ENCODE assay signal across 18 cellular contexts in genomic region chr6:127204278-127204677, GRCh38.
DNase-seq lines count a peak whose midpoint lies in the region; ATAC-seq and TF ChIP-seq lines count a peak whose summit lies in the region.
"Had no signal": no experiment of that assay in that cellular context is flagged by ENCODE, and none has a peak within 500 bp of the region (broad histone marks: within the 10 kb centered on the region; RNA-seq: fewer than 3 reads in every experiment).

No MANE protein-coding gene starts in this region.

- H3K27ac ChIP-seq in heart left ventricle (peak overlapping the region in 1 of 12 donors; percentile 84), left lung (peak overlapping the region in 1 of 2 donors; percentile 75)
- H3K27ac ChIP-seq: BLaER1 had no signal

- WGBS in heart left ventricle, 4 donors, result 85 to 92% (median 86%) methylated on average over 1 of the region's 1 CpG

- H3K36me3 ChIP-seq in heart left ventricle (no peaks in the 10 kb centered on the region), left lung (no peaks in the 10 kb centered on the region)
- H3K36me3 ChIP-seq: BLaER1 had no signal

- H3K9me3 ChIP-seq in heart left ventricle (no peaks in the 10 kb centered on the region), left lung (no peaks in the 10 kb centered on the region)
- H3K9me3 ChIP-seq: BLaER1, SK-N-SH had no signal

- peak; percentile 57 for ATAC-seq in Right ventricle myocardium superior (ENCODE audit: poor library complexity)
- ATAC-seq in heart left ventricle, result no peak
- peak; percentile 42 for ATAC-seq in left lung
- ATAC-seq: HCT116, Right ventricle myocardium inferior had no signal

- no peak for TF ChIP-seq CTCF in heart left ventricle (IDR thresholded peaks at IDR 0.05)
- no peak for TF ChIP-seq CTCF in left lung (IDR thresholded peaks at IDR 0.05)

- intact Hi-C loops in Right ventricle myocardium superior (cut with DNase I) (no loop called here), heart left ventricle (cut with DNase I) (no loop called here), left lung (cut with DNase I) (no loop called here)

- H3K4me1 ChIP-seq in heart left ventricle (peaks cover 0 to 26% (median 0%) of the 10 kb centered on the region in 12 donors), left lung (peaks cover 0 to 13% of the 10 kb centered on the region in 2 donors)
- H3K4me1 ChIP-seq: BLaER1 had no signal

- H3K4me3 ChIP-seq in heart left ventricle, result no peak overlapping the region
- H3K4me3 ChIP-seq in left lung, result no peak overlapping the region
- H3K4me3 ChIP-seq: BLaER1 had no signal

- no peak for DNase-seq in Right ventricle myocardium superior
- DNase-seq in heart left ventricle, result no peak
- peak; percentile 44 for DNase-seq in NOMO-1 treated with dmso at 0.1 percent for 144 hours (lab: John Stamatoyannopoulos, UW; ENCODE audit: unreplicated experiment)
- DNase-seq in left lung, result no peak
- DNase-seq in kidney glomerular epithelial cell (lab: John Stamatoyannopoulos, UW), result no peak
- no peak for DNase-seq in activated naive CD4-positive, alpha-beta T cell treated with Interleukin-2 at 50 U/mL for 16 hours
- no peak for DNase-seq in germinal center (ENCODE audit: low spot score)
- DNase-seq in activated naive CD4-positive, alpha-beta T cell treated with anti-CD3 and anti-CD28 coated beads, Interleukin-2, amount 50 U/mL, for 16 hours, result no peak
- DNase-seq: GOT3, MM.1S, NCI-H1694 treated with DMSO at 0.1 percent for 48 hours, NCI-H2107, NCI-H510A, NCI-H748 treated with DMSO at 0.1 percent for 48 hours, SK-N-SH had no signal

- no peaks in the 10 kb centered on the region for H3K27me3 ChIP-seq in heart left ventricle
- H3K27me3 ChIP-seq in left lung, result peaks cover 0 to 7% of the 10 kb centered on the region in 2 donors
- H3K27me3 ChIP-seq: BLaER1 had no signal

- TF ChIP-seq POLR2A in heart left ventricle (IDR thresholded peaks at IDR 0.05), result no peak

Comparison
In these comparisons a context has a peak if more than half of its experiments do, and no peak if none do; other contexts are left out.
1. ATAC-seq: peak in Right ventricle myocardium superior (single experiment) and left lung (single experiment); none in heart left ventricle (0 of 4).